Comparison of ENCODE assay signal across 8 cellular contexts in the genomic region with DNA sequence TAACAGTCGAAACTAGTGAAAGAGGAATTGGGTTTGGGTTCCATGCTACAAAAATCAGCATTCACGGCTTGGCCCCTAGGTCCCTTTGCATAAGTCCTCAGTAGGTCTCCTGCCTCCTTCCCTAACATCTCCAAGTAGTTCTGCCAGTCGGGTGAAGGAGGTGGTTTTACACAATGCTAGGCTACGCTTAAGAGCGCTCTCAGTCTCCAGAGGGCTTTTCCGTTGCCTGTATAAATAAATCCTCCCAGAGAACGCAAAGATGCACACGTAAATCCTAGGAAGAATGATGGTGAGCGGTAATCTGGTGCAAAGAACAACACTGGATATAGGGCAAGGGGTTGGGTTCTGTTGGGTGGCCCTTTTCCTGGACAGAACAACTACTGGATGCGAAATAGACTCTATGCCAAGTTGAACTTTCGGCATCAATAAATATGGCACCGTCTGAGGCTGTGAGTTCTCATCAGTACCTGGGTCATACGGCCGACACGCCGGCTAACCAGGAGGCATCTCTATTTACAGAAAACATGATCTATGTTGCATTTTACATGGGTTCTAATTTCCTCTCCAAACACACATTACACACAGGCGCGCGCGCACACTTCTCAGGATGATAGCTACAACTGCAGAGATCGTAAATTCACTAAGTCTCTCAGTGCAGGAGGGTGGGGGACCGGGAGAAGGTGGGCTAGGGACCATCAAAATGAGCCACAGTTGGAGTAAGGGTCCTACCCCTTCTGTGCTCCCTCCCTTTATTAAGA. TPM values are rescaled to one million over a fixed set of nuclear protein-coding genes. Genes with fewer than 3 reads are reported as not detected.
A peak's percentile ranks its signal among the peaks of the same experiment; 100 is the strongest.
DNase-seq lines count a peak whose midpoint lies in the region; ATAC-seq and TF ChIP-seq lines count a peak whose summit lies in the region.

No MANE protein-coding gene starts in this region.

- TF ChIP-seq RAD21 in HCT116 (IDR thresholded peaks at IDR 0.05; ENCODE audit: low read depth), result no peak; the same call in 1 of the 2 replicates

- no peak for TF ChIP-seq CTCF in AG10803 (conservative IDR thresholded peaks at IDR 0.05; ENCODE audit: low read length)
- no peak for TF ChIP-seq CTCF in HCT116 (IDR thresholded peaks at IDR 0.05 in 2 of 3, conservative IDR thresholded peaks at IDR 0.05 in 1 of 3; ENCODE audit: borderline replicate concordance in 1 of 3, insufficient read depth in 1 of 3, low read depth in 2 of 3, low read length in 2 of 3)
- no peak for TF ChIP-seq CTCF in gastrocnemius medialis (IDR thresholded peaks at IDR 0.05 in 4 of 5, conservative IDR thresholded peaks at IDR 0.05 in 1 of 5)

- H3K4me3 ChIP-seq in AG10803 (ENCODE audit: low read length) (peak overlapping the region; percentile 88), HCT116 (replicated peaks in 1 of 2; ENCODE audit: low read depth in 1 of 2, low read length in 2 of 2) (peak overlapping the region; percentile 79 to 88), SK-N-MC (peak overlapping the region; percentile 86), iPS-18a (ENCODE audit: low read length) (peak overlapping the region; percentile 95), gastrocnemius medialis (peak overlapping the region; percentile 76 to 90 (median 86))

- no peak overlapping the region for H2AFZ ChIP-seq in HCT116 (ENCODE audit: low read depth, low read length, poor library complexity, severe bottlenecking)

- TF ChIP-seq POLR2A in HCT116 (IDR thresholded peaks at IDR 0.05; ENCODE audit: borderline replicate concordance, extremely low read depth, insufficient read depth, insufficient read length), result no peak
- TF ChIP-seq POLR2A in gastrocnemius medialis (IDR thresholded peaks at IDR 0.05), result no peak

- H3K79me2 ChIP-seq in HCT116 (ENCODE audit: insufficient read depth, low read length), result peaks cover 46% of the 10 kb centered on the region

- H3K27ac ChIP-seq in HCT116 (ENCODE audit: low read depth, low read length), result peak overlapping the region; percentile 95
- no peak overlapping the region for H3K27ac ChIP-seq in SK-N-MC
- no peak overlapping the region for H3K27ac ChIP-seq in iPS-18a (ENCODE audit: low read length)
- peak overlapping the region; percentile 93 to 99 (median 98) for H3K27ac ChIP-seq in gastrocnemius medialis

- CTCF ChIA-PET in HCT116 (lab: Charles Lee), result interaction anchor here (1.2 kb wide), 1 partner anchor 213 kb away, joined by 6 read pairs; no protein-coding TSS in a partner anchor

- H3K27me3 ChIP-seq in HCT116 (ENCODE audit: insufficient read depth, low read length) (no peaks in the 10 kb centered on the region), iPS-18a (ENCODE audit: control insufficient read depth, insufficient read depth, low read length) (peaks cover 27% of the 10 kb centered on the region), gastrocnemius medialis (no peaks in the 10 kb centered on the region)

- no peaks in the 10 kb centered on the region for H4K20me1 ChIP-seq in HCT116 (ENCODE audit: insufficient read depth)

- ATAC-seq in HCT116 (no peak), gastrocnemius medialis (peak; percentile 5 to 19), HG03571 (IDR thresholded peaks at IDR 0.05; ENCODE audit: unreplicated experiment) (no peak), GM19455 (IDR thresholded peaks at IDR 0.05; ENCODE audit: unreplicated experiment) (no peak)

- no peaks in the 10 kb centered on the region for H3K9me2 ChIP-seq in HCT116 (ENCODE audit: insufficient read depth)

- RAD21 ChIA-PET in HCT116 (lab: Charles Lee; ENCODE audit: low non-redundant PET in 1 of 2, low total read pairs in 2 of 2, uncharacterized antibody in 2 of 2, unreplicated experiment in 2 of 2), result interaction anchor here in 1 of 2 experiments (1.1 kb wide), 1 partner anchor 186 kb away, joined by 3 read pairs; no protein-coding TSS in a partner anchor

- peaks cover 15 to 29% of the 10 kb centered on the region in 2 experiments for H3K4me1 ChIP-seq in HCT116 (ENCODE audit: control insufficient read depth in 1 of 2, insufficient read depth in 2 of 2, low read length in 2 of 2)
- H3K4me1 ChIP-seq in iPS-18a (ENCODE audit: control insufficient read depth, low read depth, low read length), result peaks cover 20% of the 10 kb centered on the region
- H3K4me1 ChIP-seq in gastrocnemius medialis, result peaks cover 32 to 43% of the 10 kb centered on the region in 2 donors

- peak overlapping the region; percentile 95 for H3K4me2 ChIP-seq in HCT116 (ENCODE audit: low read length)

- in situ Hi-C loops in gastrocnemius medialis (cut with MboI; ENCODE audit: low sequenced_read_pairs in 4 of 4), result loop anchor here in 3 of 4 donors (5.0 to 10.0 kb wide), 3 partner anchors 213 to 365 kb away; no protein-coding TSS in a partner anchor

- POLR2A ChIA-PET in HCT116 (lab: Charles Lee), result interaction anchor here (0.8 kb wide), 1 partner anchor 293 kb away, joined by 3 read pairs; no protein-coding TSS in a partner anchor

- H3K9me3 ChIP-seq in HCT116 (ENCODE audit: control insufficient read depth in 1 of 2, insufficient read depth in 1 of 2, low read depth in 1 of 2, low read length in 2 of 2) (no peaks in the 10 kb centered on the region), SK-N-MC (ENCODE audit: low read depth, low read length) (no peaks in the 10 kb centered on the region), iPS-18a (ENCODE audit: control insufficient read depth, low read depth, low read length) (no peaks in the 10 kb centered on the region), gastrocnemius medialis (no peaks in the 10 kb centered on the region)

- BruUV-seq in HCT116 (replicated peaks; lab: Mats Ljungman, UMichigan), result TSS peak; percentile 28

- intact Hi-C loops in HCT116 (cut with micrococcal nuclease) (loop anchor here (5.0 to 10.0 kb wide), 5 partner anchors 293 to 465 kb away; no protein-coding TSS in a partner anchor), gastrocnemius medialis (cut with DNase I; ENCODE audit: low total_unique reads) (loop anchor here (2.0 to 5.0 kb wide), 4 partner anchors 75 to 313 kb away; no protein-coding TSS in a partner anchor)

- peak; percentile 54 for DNase-seq in AG10803 (ENCODE audit: low read depth)
- DNase-seq in HCT116 (ENCODE audit: low read depth, low spot score), result no peak
- DNase-seq in SK-N-MC (ENCODE audit: low read depth, low spot score), result no peak
- DNase-seq in astrocyte of the hippocampus (ENCODE audit: low read depth, low spot score), result peak; percentile 62
- peak; percentile 15 to 56 for DNase-seq in gastrocnemius medialis

- no peaks in the 10 kb centered on the region for H3K36me3 ChIP-seq in HCT116 (ENCODE audit: control insufficient read depth in 1 of 2, insufficient read depth in 2 of 2, low read length in 2 of 2)
- no peaks in the 10 kb centered on the region for H3K36me3 ChIP-seq in SK-N-MC (ENCODE audit: insufficient read depth, low read length)
- H3K36me3 ChIP-seq in iPS-18a (ENCODE audit: control insufficient read depth, low read depth, low read length), result no peaks in the 10 kb centered on the region
- peaks cover 0 to 5% of the 10 kb centered on the region in 2 donors for H3K36me3 ChIP-seq in gastrocnemius medialis

- H3K9ac ChIP-seq in HCT116 (ENCODE audit: low read length), result peak overlapping the region; percentile 83
- H3K9ac ChIP-seq in SK-N-MC (ENCODE audit: insufficient read length), result peak overlapping the region; percentile 71
- H3K9ac ChIP-seq in iPS-18a (ENCODE audit: low read length), result peak overlapping the region; percentile 88

TF ChIP-seq in HCT116, 20 proteins besides CTCF, POLR2A, EP300 and RAD21 (continues in another document):
- TF ChIP-seq ATF3 (IDR thresholded peaks at IDR 0.05) (no peak), YY1 (IDR thresholded peaks at IDR 0.05; ENCODE audit: extremely low read depth, insufficient replicate concordance, low read depth, low read length) (no peak), MAX (IDR thresholded peaks at IDR 0.05) (no peak), REST (IDR thresholded peaks at IDR 0.05; ENCODE audit: low read depth) (no peak), SIN3A (IDR thresholded peaks at IDR 0.05; ENCODE audit: low read depth) (no peak), FOSL1 (IDR thresholded peaks at IDR 0.05; ENCODE audit: low read depth) (no peak)

RNA-seq across cellular contexts. Expression of gene CAMK2D, which starts 1.3 kb away (rescaled TPM):
- total RNA-seq in HCT116 (2021; ENCODE audit: unreplicated experiment) (67.0 TPM), gastrocnemius medialis (100 to 1,000 TPM in 3 of 4 donors, 10 to 100 TPM in 1; 73.2 to 149 (median 119) TPM)
- polyA plus RNA-seq in HCT116 (2012), result 28.8 and 36.2 TPM in 2 replicates

Comparison
In these comparisons a context has a peak if more than half of its experiments do, and no peak if none do; other contexts are left out.
1. DNase-seq: peak in AG10803 (single experiment), astrocyte of the hippocampus (single experiment) and gastrocnemius medialis (2 of 2); none in HCT116 (single experiment) and SK-N-MC (single experiment).
2. ATAC-seq: peak in gastrocnemius medialis (2 of 2); none in HCT116 (single experiment), HG03571 (single experiment) and GM19455 (single experiment).
3. H3K27ac ChIP-seq: peak in HCT116 (single experiment) and gastrocnemius medialis (4 of 4); none in SK-N-MC (single experiment) and iPS-18a (single experiment).
4. Peak in every context shown above with its lines, with median percentiles within 50 percentile points of each other: H3K4me3 ChIP-seq and H3K9ac ChIP-seq.